ENCODE assay signal across 1 cellular context in the genomic region with DNA sequence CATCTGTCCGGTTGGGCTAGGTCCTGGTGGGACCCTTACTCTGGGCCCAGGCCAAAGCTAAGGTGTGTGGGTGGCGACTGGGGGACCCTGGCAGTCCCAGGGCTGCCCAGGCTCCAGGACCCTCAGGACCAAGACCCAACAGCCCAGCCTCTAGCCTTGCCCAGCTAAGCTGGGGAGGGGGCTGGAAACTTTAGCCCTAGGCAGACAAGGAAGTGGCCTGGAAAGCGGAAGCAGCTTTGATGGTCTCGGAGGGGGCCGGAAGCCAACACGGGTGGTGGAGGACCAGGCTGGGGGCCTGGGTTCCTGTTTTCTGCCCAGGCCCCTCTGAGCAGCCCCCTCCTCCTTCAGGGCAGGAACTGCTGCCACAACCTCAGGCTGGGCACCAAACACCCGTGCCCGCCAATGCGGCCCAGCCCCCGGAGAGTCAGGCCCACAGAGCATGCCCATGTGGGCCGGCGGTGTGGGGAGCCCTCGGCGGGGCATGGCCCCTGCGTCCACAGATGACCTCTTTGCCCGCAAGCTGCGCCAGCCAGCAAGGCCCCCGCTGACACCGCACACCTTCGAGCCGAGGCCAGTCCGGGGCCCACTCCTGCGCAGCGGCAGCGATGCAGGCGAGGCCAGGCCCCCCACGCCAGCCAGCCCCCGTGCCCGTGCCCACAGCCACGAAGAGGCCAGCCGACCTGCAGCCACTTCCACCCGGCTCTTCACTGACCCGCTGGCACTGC.
TF ChIP-seq lines count a peak whose summit lies in the region.

No MANE protein-coding gene starts in this region.

TF ChIP-seq in K562, 482 proteins besides CTCF, POLR2A, EP300 and RAD21:
- TF ChIP-seq SMARCA4 (IDR thresholded peaks at IDR 0.05) (no peak), RBFOX2 (IDR thresholded peaks at IDR 0.05; ENCODE audit: low read depth, low read length) (0 out of 2 replicates have a peak, but pooled peaks have one; percentile 24)
- TF ChIP-seq, protein P1, sequence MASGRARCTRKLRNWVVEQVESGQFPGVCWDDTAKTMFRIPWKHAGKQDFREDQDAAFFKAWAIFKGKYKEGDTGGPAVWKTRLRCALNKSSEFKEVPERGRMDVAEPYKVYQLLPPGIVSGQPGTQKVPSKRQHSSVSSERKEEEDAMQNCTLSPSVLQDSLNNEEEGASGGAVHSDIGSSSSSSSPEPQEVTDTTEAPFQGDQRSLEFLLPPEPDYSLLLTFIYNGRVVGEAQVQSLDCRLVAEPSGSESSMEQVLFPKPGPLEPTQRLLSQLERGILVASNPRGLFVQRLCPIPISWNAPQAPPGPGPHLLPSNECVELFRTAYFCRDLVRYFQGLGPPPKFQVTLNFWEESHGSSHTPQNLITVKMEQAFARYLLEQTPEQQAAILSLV (tag; IDR thresholded peaks at IDR 0.05), result no peak
